21 cellular contexts compared by ENCODE assay signal in genomic region chr3:14263317-14264005, GRCh38.
A peak's percentile ranks its signal among the peaks of the same experiment; 100 is the strongest.
DNase-seq lines count a peak whose midpoint lies in the region; ATAC-seq, FAIRE-seq and TF ChIP-seq lines count a peak whose summit lies in the region.
"Had no signal": no experiment of that assay in that cellular context is flagged by ENCODE, and none has a peak within 500 bp of the region (broad histone marks: within the 10 kb centered on the region; RNA-seq: fewer than 3 reads in every experiment).

No MANE protein-coding gene starts in this region.

- H3K79me1 ChIP-seq in IMR-90 (ENCODE audit: low read depth in 1 of 2, low read length in 2 of 2) (no peaks in the 10 kb centered on the region), H1 (ENCODE audit: low read depth, low read length) (no peaks in the 10 kb centered on the region)

- TF ChIP-seq CTCF in IMR-90 (conservative IDR thresholded peaks at IDR 0.05; ENCODE audit: low read depth, low read length) (no peak), H1 (IDR thresholded peaks at IDR 0.05; ENCODE audit: control extremely low read depth in 1 of 3, insufficient read depth in 1 of 3, low read depth in 1 of 3, low read length in 3 of 3) (no peak), nephron (IDR thresholded peaks at IDR 0.05; ENCODE audit: unreplicated experiment in 3 of 3) (no peak)

- peaks cover 37% of the 10 kb centered on the region for H3K4me1 Mint-ChIP-seq in nephron

- DNase-seq in IMR-90, result no peak
- no peak for DNase-seq in H1 (ENCODE audit: low read depth in 1 of 2, low spot score in 2 of 2)
- DNase-seq in middle frontal gyrus (ENCODE audit: extremely low spot score, low spot score), result no peak
- DNase-seq in NCI-H446 (lab: John Stamatoyannopoulos, UW), result no peak
- DNase-seq in caudate nucleus (lab: John Stamatoyannopoulos, UW), result no peak
- no peak for DNase-seq in hypothalamus (lab: John Stamatoyannopoulos, UW)
- DNase-seq: 8988T; CD4-positive, alpha-beta memory T cell; DMS153; DMS79; GDM1; GM23248; HCEC 1CT; HFFc6 had no signal

- POLR2A ChIA-PET in IMR-90 (lab: Charles Lee; ENCODE audit: unreplicated experiment), result no interaction called here
- POLR2A ChIA-PET in H1 (lab: Charles Lee; ENCODE audit: partially characterized antibody), result interaction anchor here (0.6 kb wide), 1 partner anchor 124 kb away, joined by 3 read pairs; no protein-coding TSS in a partner anchor

- H3K9me3 ChIP-seq in IMR-90 (ENCODE audit: control insufficient read depth, insufficient read depth, low read length) (no peaks in the 10 kb centered on the region), H1 (ENCODE audit: insufficient read depth in 2 of 2, low read depth in 1 of 2, low read length in 1 of 2) (no peaks in the 10 kb centered on the region; a peak in 1 of 4 replicates)
- H3K9me3 ChIP-seq: BLaER1 had no signal

- TF ChIP-seq POLR2A in IMR-90 (IDR thresholded peaks at IDR 0.05; ENCODE audit: low read depth, low read length) (no peak), H1 (IDR thresholded peaks at IDR 0.05; ENCODE audit: control extremely low read depth in 1 of 2, low read depth in 2 of 2, low read length in 2 of 2) (no peak)

- peaks cover 4% of the 10 kb centered on the region for H3K9me1 ChIP-seq in IMR-90 (ENCODE audit: insufficient read depth, low read length)

- H3K27me3 ChIP-seq in IMR-90 (ENCODE audit: control insufficient read depth, insufficient read depth, low read length) (no peaks in the 10 kb centered on the region), H1 (replicated peaks in 1 of 4; ENCODE audit: control insufficient read depth in 3 of 4, extremely low read depth in 1 of 4, insufficient read depth in 3 of 4, low read length in 3 of 4) (0 out of 7 replicates have a peak, but pooled peaks cover 0 to 3% (median 0%) of the 10 kb centered on the region in 4 experiments)
- H3K27me3 ChIP-seq: BLaER1 had no signal

- TF ChIP-seq EP300 in H1 (IDR thresholded peaks at IDR 0.05; ENCODE audit: borderline replicate concordance in 1 of 2, low read depth in 2 of 2, low read length in 2 of 2), result no peak

- H2AK9ac ChIP-seq in IMR-90 (replicated peaks; ENCODE audit: low read depth, low read length, poor library complexity), result no peak overlapping the region

- H3K4ac ChIP-seq in IMR-90 (ENCODE audit: low read depth, low read length), result peak overlapping the region; percentile 32; the same call in 1 of the 2 replicates
- H3K4ac ChIP-seq in H1 (replicated peaks; ENCODE audit: insufficient read length, low read depth, low read length), result no peak overlapping the region

- no peak for TF ChIP-seq RAD21 in IMR-90 (IDR thresholded peaks at IDR 0.05; ENCODE audit: low read length)
- no peak for TF ChIP-seq RAD21 in H1 (IDR thresholded peaks at IDR 0.05 in 1 of 2, conservative IDR thresholded peaks at IDR 0.05 in 1 of 2; ENCODE audit: low read depth in 2 of 2, low read length in 2 of 2)

- H3K9ac ChIP-seq in IMR-90 (ENCODE audit: low read depth, low read length) (no peak overlapping the region), H1 (replicated peaks in 1 of 4; ENCODE audit: extremely low read depth in 1 of 4, low read depth in 3 of 4, low read length in 3 of 4) (no peak overlapping the region)
- H3K9ac ChIP-seq: BLaER1, GM23248 had no signal

- H3K4me3 ChIP-seq in IMR-90 (ENCODE audit: insufficient read depth, low read depth, low read length) (no peak overlapping the region), H1 (ENCODE audit: extremely low read depth in 1 of 4, insufficient read depth in 2 of 4, low read depth in 3 of 4, low read length in 4 of 4) (no peak overlapping the region)
- H3K4me3 ChIP-seq: BLaER1, GM23248 had no signal

- H3K4me1 ChIP-seq in IMR-90 (ENCODE audit: control insufficient read depth, insufficient read depth, low read length) (peaks cover 28% of the 10 kb centered on the region), H1 (replicated peaks in 1 of 4; ENCODE audit: control insufficient read depth in 3 of 4, insufficient read depth in 4 of 4, low read length in 3 of 4) (no peaks in the 10 kb centered on the region)
- H3K4me1 ChIP-seq: BLaER1 had no signal

- H3K4me2 ChIP-seq in IMR-90 (ENCODE audit: low read depth, low read length) (no peak overlapping the region), H1 (ENCODE audit: insufficient read depth in 1 of 2, low read depth in 2 of 2, low read length in 2 of 2) (no peak overlapping the region)
- H3K4me2 ChIP-seq: BLaER1 had no signal

- H2BK20ac ChIP-seq in IMR-90 (ENCODE audit: low read depth, low read length) (no peak overlapping the region; the same call in 1 of the 2 replicates), H1 (ENCODE audit: low read length) (no peak overlapping the region)

- intact Hi-C loops in IMR-90 (cut with micrococcal nuclease), result no loop called here

- H4K20me1 ChIP-seq in IMR-90 (ENCODE audit: insufficient read depth, low read length) (no peaks in the 10 kb centered on the region), H1 (replicated peaks in 1 of 2; ENCODE audit: control insufficient read depth in 1 of 2, insufficient read depth in 2 of 2, low read length in 2 of 2) (no peaks in the 10 kb centered on the region)
- H4K20me1 ChIP-seq: BLaER1 had no signal

- no peak overlapping the region for H2AFZ ChIP-seq in IMR-90 (replicated peaks; ENCODE audit: low read length, poor library complexity)
- H2AFZ ChIP-seq in H1 (ENCODE audit: low read length), result no peak overlapping the region
- H2AFZ ChIP-seq: GM23248 had no signal

- H3K9me3 Mint-ChIP-seq in nephron, result peaks cover 5% of the 10 kb centered on the region
- H3K9me3 Mint-ChIP-seq: HFFc6 had no signal

- H3K23ac ChIP-seq in IMR-90 (ENCODE audit: low read depth, low read length) (no peak overlapping the region), H1 (ENCODE audit: insufficient read length) (no peak overlapping the region)

- H4K5ac ChIP-seq in IMR-90 (ENCODE audit: low read depth, low read length), result no peak overlapping the region
- H4K5ac ChIP-seq in H1 (ENCODE audit: insufficient read length, low read depth, low read length), result no peak overlapping the region

- H3K14ac ChIP-seq in IMR-90 (replicated peaks; ENCODE audit: low read depth, low read length), result no peak overlapping the region
- no peak overlapping the region for H3K14ac ChIP-seq in H1 (ENCODE audit: insufficient read length)

- in situ Hi-C loops in IMR-90 (cut with MboI; ENCODE audit: low sequenced_read_pairs), result loop anchor here (5.0 kb wide), 1 partner anchor 199 kb away; no protein-coding TSS in a partner anchor

- H3K27me3 Mint-ChIP-seq in nephron (ENCODE audit: low read depth), result peaks cover 47% of the 10 kb centered on the region

- H3K18ac ChIP-seq in IMR-90 (ENCODE audit: low read depth, low read length), result no peak overlapping the region
- 0 out of 2 replicates have a peak overlapping the region, but pooled peaks have one; percentile 9 for H3K18ac ChIP-seq in H1 (ENCODE audit: extremely low read depth, low read length)

- H3K27ac Mint-ChIP-seq in nephron, result peak overlapping the region; percentile 12 to 83 (median 82)
- H3K27ac Mint-ChIP-seq: HFFc6 had no signal

- H4K91ac ChIP-seq in IMR-90 (ENCODE audit: insufficient read depth, low read depth, low read length) (peak overlapping the region; percentile 35; the same call in 1 of the 2 replicates), H1 (replicated peaks; ENCODE audit: insufficient read length, low read length) (no peak overlapping the region)

- ATAC-seq in IMR-90 (ENCODE audit: low read depth), result no peak

- no peaks in the 10 kb centered on the region for H3K36me3 Mint-ChIP-seq in nephron (ENCODE audit: low read depth)
- H3K36me3 Mint-ChIP-seq: CD14-positive monocyte; CD4-positive, alpha-beta memory T cell had no signal

- H3K27ac ChIP-seq in IMR-90 (ENCODE audit: insufficient read depth, low read length), result no peak overlapping the region
- H3K27ac ChIP-seq in H1 (ENCODE audit: low read depth, low read length), result no peak overlapping the region
- no peak overlapping the region for H3K27ac ChIP-seq in caudate nucleus (ENCODE audit: low read depth, low read length)
- H3K27ac ChIP-seq: BLaER1, GM23248, HL-60 had no signal

- H2AK5ac ChIP-seq in IMR-90 (ENCODE audit: low read depth, low read length) (peak overlapping the region; percentile 7; the same call in 1 of the 2 replicates), H1 (ENCODE audit: low read depth, low read length) (no peak overlapping the region)

- H3K36me3 ChIP-seq in IMR-90 (ENCODE audit: control insufficient read depth, insufficient read depth, low read length), result no peaks in the 10 kb centered on the region
- H3K36me3 ChIP-seq in H1 (ENCODE audit: control insufficient read depth in 2 of 4, insufficient read depth in 4 of 4, low read length in 3 of 4), result no peaks in the 10 kb centered on the region
- H3K36me3 ChIP-seq: BLaER1 had no signal

- no peak overlapping the region for H3K4me3 Mint-ChIP-seq in nephron
- H3K4me3 Mint-ChIP-seq: CD14-positive monocyte; CD4-positive, alpha-beta memory T cell; HFFc6 had no signal

- H2BK12ac ChIP-seq in H1 (ENCODE audit: low read depth, low read length), result no peak overlapping the region

- dilution Hi-C loops in IMR-90 (cut with HindIII; ENCODE audit: low sequenced_read_pairs, unreplicated experiment), result no loop called here

- WGBS in IMR-90 (ENCODE audit: extremely low coverage in 2 of 2, insufficient read length in 1 of 2), 2 experiments, result 91% methylated on average over 5 of the region's 9 CpGs; no CpG with 5 or more reads in 1 of the 2 experiments
- WGBS in H1 (ENCODE audit: extremely low coverage in 1 of 2, insufficient coverage in 1 of 2, insufficient read length in 1 of 2, insufficient replicate concordance in 2 of 2, low coverage in 1 of 2, low lambda C conversion rate in 2 of 2, missing lambda C conversion rate in 1 of 2), 2 experiments, result 84% methylated on average over 9 of the region's 9 CpGs; no CpG with 5 or more reads in 1 of the 2 experiments

- no peaks in the 10 kb centered on the region for H3K79me2 ChIP-seq in H1 (ENCODE audit: control insufficient read depth in 1 of 2, insufficient read depth in 2 of 2, low read length in 2 of 2)

- H2BK120ac ChIP-seq in IMR-90 (ENCODE audit: low read depth, low read length) (no peak overlapping the region), H1 (replicated peaks; ENCODE audit: low read depth, low read length) (no peak overlapping the region)

- FAIRE-seq in H1 (lab: Jason Lieb, UNC), result no peak
- FAIRE-seq: GM12892, GM18507, H54 had no signal

- no peaks in the 10 kb centered on the region for H3K23me2 ChIP-seq in H1 (ENCODE audit: low read depth, low read length)

- H2BK15ac ChIP-seq in IMR-90 (ENCODE audit: low read depth, low read length) (no peak overlapping the region), H1 (ENCODE audit: low read length) (0 out of 2 replicates have a peak overlapping the region, but pooled peaks have one; percentile 31)

- BruUV-seq in IMR-90 (replicated peaks; lab: Mats Ljungman, UMichigan), result no TSS peak

- H4K8ac ChIP-seq in IMR-90 (ENCODE audit: low read depth in 2 of 2, low read length in 2 of 2) (no peak overlapping the region), H1 (ENCODE audit: extremely low read depth, insufficient read depth, low read length) (no peak overlapping the region)

- H3K56ac ChIP-seq in IMR-90 (ENCODE audit: extremely low read depth, insufficient read depth, low read length) (no peak overlapping the region), H1 (replicated peaks; ENCODE audit: insufficient read length, low read depth, low read length) (no peak overlapping the region)

- H2BK5ac ChIP-seq in IMR-90 (ENCODE audit: low read depth, low read length, poor library complexity, severe bottlenecking) (no peak overlapping the region), H1 (ENCODE audit: low read depth, low read length) (no peak overlapping the region)

- CTCF ChIA-PET in IMR-90 (lab: Yijun Ruan, JAX), result interaction anchor here (0.7 kb wide), 1 partner anchor 199 kb away, joined by 3 read pairs; no protein-coding TSS in a partner anchor
- CTCF ChIA-PET in H1 (lab: Charles Lee; ENCODE audit: partially characterized antibody), result interaction anchor here (0.7 to 5.0 kb wide), 12 partner anchors 9 to 223 kb away, joined by 3 to 42 read pairs (median 4); no protein-coding TSS in a partner anchor
